Comparison of ENCODE assay signal across 23 cellular contexts in the genomic region with DNA sequence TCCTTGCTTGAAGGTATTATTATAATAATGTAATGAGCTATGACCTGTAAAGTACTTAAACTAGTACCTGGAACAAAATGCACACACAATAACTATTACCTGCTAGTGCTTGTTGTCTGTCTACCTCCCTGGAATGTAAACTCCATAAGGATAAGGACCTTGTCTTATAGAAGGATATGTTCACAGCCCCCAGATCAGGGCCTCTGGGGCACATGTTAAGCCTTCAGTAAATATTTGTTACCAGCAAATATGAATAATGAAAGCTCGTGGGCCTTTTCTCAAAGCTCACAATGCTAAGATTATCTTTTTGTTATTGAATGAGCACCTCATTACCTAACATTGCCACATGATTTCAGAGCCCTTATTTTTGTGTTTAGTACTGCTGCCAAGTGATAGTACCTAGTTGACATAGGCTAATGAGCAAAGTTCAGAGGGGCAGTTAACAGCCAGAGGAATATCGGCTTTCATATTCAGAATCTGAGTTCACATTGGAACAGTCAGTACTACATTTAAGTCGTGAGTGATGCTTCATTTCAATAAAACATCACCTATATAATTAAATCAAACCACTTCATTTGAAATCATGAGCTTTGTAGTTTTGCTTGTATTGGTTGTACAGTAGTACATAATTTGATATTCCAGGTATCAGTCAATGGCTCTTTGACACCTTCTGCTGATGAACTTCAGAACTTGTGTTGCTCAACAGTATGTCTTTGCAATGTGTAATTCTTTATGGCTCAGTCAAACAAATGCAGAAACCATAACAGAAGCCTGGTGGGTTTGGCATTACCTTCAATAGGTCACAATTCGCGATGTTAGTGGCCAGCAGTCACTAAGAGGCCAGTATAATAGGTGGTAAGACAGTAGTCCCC. TPM values are rescaled to one million over a fixed set of nuclear protein-coding genes. Genes with fewer than 3 reads are reported as not detected.
DNase-seq lines count a peak whose midpoint lies in the region; ATAC-seq, FAIRE-seq and TF ChIP-seq lines count a peak whose summit lies in the region.
"Had no signal": no experiment of that assay in that cellular context is flagged by ENCODE, and none has a peak within 500 bp of the region (broad histone marks: within the 10 kb centered on the region; RNA-seq: fewer than 3 reads in every experiment).

No MANE protein-coding gene starts in this region.

- peak overlapping the region; percentile 65 for H3K4me2 ChIP-seq in HepG2 (ENCODE audit: low read depth, low read length)

- peak overlapping the region; percentile 85 for H3K27ac ChIP-seq in HepG2 (ENCODE audit: extremely low read length, insufficient read depth, low read length)
- H3K27ac ChIP-seq: C4-2B had no signal

- BruUV-seq in Caco-2 (replicated peaks; lab: Mats Ljungman, UMichigan) (no TSS peak), HepG2 (replicated peaks; lab: Mats Ljungman, UMichigan) (no TSS peak)

- H3K27me3 ChIP-seq in Caco-2 (replicated peaks; ENCODE audit: control insufficient read depth, insufficient read depth, low read length) (no peaks in the 10 kb centered on the region), HepG2 (ENCODE audit: control insufficient read depth in 1 of 2, insufficient read depth in 2 of 2, low read length in 2 of 2) (no peaks in the 10 kb centered on the region)

- no peaks in the 10 kb centered on the region for H4K20me1 ChIP-seq in HepG2 (ENCODE audit: insufficient read depth, low read length)

- peaks cover 18% of the 10 kb centered on the region for H3K9me3 Mint-ChIP-seq in Caco-2 (ENCODE audit: unreplicated experiment)
- peaks cover 5% of the 10 kb centered on the region for H3K9me3 Mint-ChIP-seq in activated T-helper 17 cell treated with anti-CD3 and anti-CD28 coated beads, Interleukin-2, amount 50 U/mL, for 72 hours
- H3K9me3 Mint-ChIP-seq: CD4-positive, alpha-beta T cell had no signal

- 2% methylated on average over 5 of the region's 5 CpGs for WGBS in HepG2 (ENCODE audit: low lambda C conversion rate)

- H3K4me1 ChIP-seq in Caco-2 (peaks cover 15% of the 10 kb centered on the region), HepG2 (ENCODE audit: insufficient read depth, low read length) (peaks cover 59% of the 10 kb centered on the region)
- H3K4me1 ChIP-seq: HAP-1 had no signal

- no peaks in the 10 kb centered on the region for H3K36me3 Mint-ChIP-seq in Caco-2 (ENCODE audit: insufficient read depth, unreplicated experiment)
- no peaks in the 10 kb centered on the region for H3K36me3 Mint-ChIP-seq in activated T-helper 17 cell treated with anti-CD3 and anti-CD28 coated beads, Interleukin-2, amount 50 U/mL, for 72 hours (ENCODE audit: low read depth)

- TF ChIP-seq CTCF in Caco-2 (IDR thresholded peaks at IDR 0.05; ENCODE audit: insufficient read depth in 1 of 2, low read depth in 1 of 2, low read length in 1 of 2, severe bottlenecking in 1 of 2, unreplicated experiment in 1 of 2) (no peak), HepG2 (CRISPR knock-in tag; IDR thresholded peaks at IDR 0.05) (no peak)

- peak overlapping the region; percentile 53 for H3K9ac ChIP-seq in HepG2 (ENCODE audit: insufficient read depth, low read depth, low read length)

- peak in 1 of 2 experiments; percentile 73; a peak in 1 of 4 replicates for TF ChIP-seq POLR2A in HepG2 (IDR thresholded peaks at IDR 0.05; ENCODE audit: insufficient read depth in 1 of 2, low read depth in 2 of 2, low read length in 2 of 2)

- no peaks in the 10 kb centered on the region for H3K79me2 ChIP-seq in HepG2 (ENCODE audit: insufficient read depth, low read length)

- H3K4me3 ChIP-seq in Caco-2 (ENCODE audit: low read depth, low read length) (no peak overlapping the region), HepG2 (replicated peaks in 1 of 3; ENCODE audit: insufficient read depth in 1 of 3, low read depth in 2 of 3, low read length in 3 of 3) (peak overlapping the region in 2 of 3 experiments; percentile 13 to 49; a peak in 2 of 6 replicates)
- H3K4me3 ChIP-seq: GM12878, HAP-1, K562 had no signal

- FAIRE-seq in HepG2 (lab: Jason Lieb, UNC) = peak; percentile 67
- FAIRE-seq: GM12878, GM19239, K562 had no signal

- H3K9me3 ChIP-seq in Caco-2 (no peaks in the 10 kb centered on the region), HepG2 (ENCODE audit: low read length) (0 out of 2 replicates have a peak, but pooled peaks cover 10% of the 10 kb centered on the region)
- H3K9me3 ChIP-seq: HAP-1 had no signal

- CTCF ChIA-PET in Caco-2 (lab: Charles Lee) = interaction anchor here (0.7 kb wide), 1 partner anchor 12 kb away, joined by 3 read pairs; a partner anchor contains a TSS
- CTCF ChIA-PET in HepG2 (lab: Yijun Ruan, JAX; ENCODE audit: low intra/inter-chr PET ratio, low total read pairs) = no interaction called here

- no peaks in the 10 kb centered on the region for H3K4me1 Mint-ChIP-seq in Caco-2 (ENCODE audit: low read depth, unreplicated experiment)
- no peaks in the 10 kb centered on the region for H3K4me1 Mint-ChIP-seq in activated T-helper 17 cell treated with anti-CD3 and anti-CD28 coated beads, Interleukin-2, amount 50 U/mL, for 72 hours

- TF ChIP-seq EP300 in HepG2 (IDR thresholded peaks at IDR 0.05; ENCODE audit: low read depth in 2 of 2, low read length in 2 of 2) (peak; percentile 79 to 98; a peak in 3 of 4 replicates), HepG2 (CRISPR knock-in tag; IDR thresholded peaks at IDR 0.05; ENCODE audit: borderline replicate concordance) (peak; percentile 93; the same call in 1 of the 2 replicates)

- H3K27me3 Mint-ChIP-seq in Caco-2 (ENCODE audit: insufficient read depth, unreplicated experiment) = no peaks in the 10 kb centered on the region
- H3K27me3 Mint-ChIP-seq in activated T-helper 17 cell treated with anti-CD3 and anti-CD28 coated beads, Interleukin-2, amount 50 U/mL, for 72 hours = peaks cover 3% of the 10 kb centered on the region
- H3K27me3 Mint-ChIP-seq: CD4-positive, alpha-beta T cell had no signal

- H3K36me3 ChIP-seq in Caco-2 (ENCODE audit: control insufficient read depth, insufficient read depth, low read length) (no peaks in the 10 kb centered on the region), HepG2 (replicated peaks in 1 of 2; ENCODE audit: control insufficient read depth in 1 of 2, insufficient read depth in 2 of 2, low read length in 2 of 2) (no peaks in the 10 kb centered on the region)
- H3K36me3 ChIP-seq: HAP-1 had no signal

- no peak overlapping the region for H3K4me3 Mint-ChIP-seq in Caco-2 (ENCODE audit: unreplicated experiment)
- H3K4me3 Mint-ChIP-seq in activated T-helper 17 cell treated with anti-CD3 and anti-CD28 coated beads, Interleukin-2, amount 50 U/mL, for 72 hours = no peak overlapping the region
- H3K4me3 Mint-ChIP-seq: CD4-positive, alpha-beta T cell had no signal

- no peak overlapping the region for H2AFZ ChIP-seq in HepG2 (ENCODE audit: low read length)

- POLR2A ChIA-PET in Caco-2 (lab: Charles Lee) = no interaction called here
- POLR2A ChIA-PET in HepG2 (lab: Yijun Ruan, JAX) = interaction anchor here (0.6 to 9.2 kb wide), 7 partner anchors 10 to 38 kb away, joined by 3 to 175 read pairs (median 6); a partner anchor contains a TSS

- ATAC-seq in HepG2 (peak; percentile 95), GM18873 (IDR thresholded peaks at IDR 0.05; ENCODE audit: low FRiP score, unreplicated experiment) (no peak), HG03045 (IDR thresholded peaks at IDR 0.05; ENCODE audit: unreplicated experiment) (no peak)
- ATAC-seq in activated T-helper 17 cell treated with anti-CD3 and anti-CD28 coated beads, Interleukin-2, amount 50 U/mL, for 72 hours (replicated peaks) = no peak
- ATAC-seq: GM12878, K562 had no signal

- no peak for TF ChIP-seq RAD21 in HepG2 (CRISPR knock-in tag; IDR thresholded peaks at IDR 0.05)

- H3K27ac Mint-ChIP-seq in Caco-2 (ENCODE audit: unreplicated experiment) = no peak overlapping the region
- H3K27ac Mint-ChIP-seq in activated T-helper 17 cell treated with anti-CD3 and anti-CD28 coated beads, Interleukin-2, amount 50 U/mL, for 72 hours = no peak overlapping the region
- H3K27ac Mint-ChIP-seq: CD4-positive, alpha-beta T cell had no signal

- peak; percentile 51 to 54 for DNase-seq in Caco-2
- DNase-seq in DMS53 treated with DMSO at 0.1 percent for 48 hours (lab: John Stamatoyannopoulos, UW; ENCODE audit: unreplicated experiment) = peak; percentile 34
- DNase-seq in amniotic epithelial cell (ENCODE audit: low read depth) = peak; percentile 4
- peak; percentile 98 for DNase-seq in HepG2 (ENCODE audit: low spot score)
- no peak for DNase-seq in activated effector memory CD4-positive, alpha-beta T cell treated with Interleukin-2 at 50 U/mL for 16 hours
- DNase-seq: ACHN; AML-193; CD4-positive, alpha-beta T cell; DMS153; DND-41; EL; IMR-90 had no signal

- in situ Hi-C loops in HepG2 (cut with HindIII; ENCODE audit: extremely low pct_ligation_motif_present, low pct_unique_long_range_greater_than_20kb) = no loop called here

- intact Hi-C loops in Caco-2 (cut with micrococcal nuclease; ENCODE audit: unreplicated experiment) (loop anchor here (1.0 kb wide), 1 partner anchor 12 kb away; a partner anchor contains a TSS), HepG2 (cut with micrococcal nuclease; ENCODE audit: unreplicated experiment) (loop anchor here (1.0 to 2.0 kb wide), 3 partner anchors 12 to 48 kb away; a partner anchor contains a TSS)

RNA-seq across cellular contexts. Expression of a gene that starts 11.8 kb away (rescaled TPM):
- total RNA-seq in Caco-2 (2022) = 6.9 and 8.4 TPM in 2 replicates
- total RNA-seq in HepG2 (2016; rRNA removed; fragmentation: Illumina TruSeq; extraction: Trizol) = 97.8 and 104 TPM in 2 replicates
- 41.9 and 46.7 TPM in 2 replicates for total RNA-seq in HepG2 (2016; cell fraction: cytosol; rRNA removed; fragmentation: Illumina TruSeq; extraction: Trizol; ENCODE audit: low read depth)
- 92.4 and 106 TPM in 2 replicates for total RNA-seq in HepG2 (2016; cell fraction: insoluble cytoplasmic fraction; rRNA removed; fragmentation: Illumina TruSeq; extraction: Trizol)
- total RNA-seq in HepG2 (2016; cell fraction: membrane; rRNA removed; fragmentation: Illumina TruSeq; extraction: Trizol) = 60.2 and 61.3 TPM in 2 replicates
- total RNA-seq in HepG2 (2016; cell fraction: nucleus; rRNA removed; fragmentation: Illumina TruSeq; extraction: Trizol) = 91.8 and 97.0 TPM in 2 replicates
- 37.9 and 41.8 TPM in 2 replicates for polyA plus RNA-seq in HepG2 (2011; rRNA removed)
- polyA plus RNA-seq in HepG2 (2011; cell fraction: cytosol; rRNA removed) = 28.9 and 39.2 TPM in 2 replicates
- polyA plus RNA-seq in HepG2 (2011; cell fraction: nucleus; rRNA removed) = 42.3 and 58.0 TPM in 2 replicates
- 67.5 and 98.6 TPM in 2 replicates for polyA plus RNA-seq in HepG2 (2012)
- 32.8 and 42.1 TPM in 2 replicates for polyA plus RNA-seq in HepG2 (2016; cell fraction: cytosol; fragmentation: Illumina TruSeq; extraction: Trizol; ENCODE audit: low read depth)
- polyA plus RNA-seq in HepG2 (2016; cell fraction: insoluble cytoplasmic fraction; fragmentation: Illumina TruSeq; extraction: Trizol; ENCODE audit: low read depth) = 87.1 and 90.1 TPM in 2 replicates
- 46.2 and 48.8 TPM in 2 replicates for polyA plus RNA-seq in HepG2 (2016; cell fraction: membrane; fragmentation: Illumina TruSeq; extraction: Trizol; ENCODE audit: low read depth)
- polyA plus RNA-seq in HepG2 (2016; cell fraction: nucleus; fragmentation: Illumina TruSeq; extraction: Trizol; ENCODE audit: insufficient read depth, low read depth) = 109 and 122 TPM in 2 replicates
- polyA minus RNA-seq in HepG2 (2011; rRNA and poly(A)+ RNA removed; ENCODE audit: low replicate concordance) = 57.4 TPM in 1 of 2 replicates, not detected in the other
- 15.2 and 17.4 TPM in 2 replicates for polyA minus RNA-seq in HepG2 (2011; cell fraction: cytosol; rRNA and poly(A)+ RNA removed)
- 124 and 145 TPM in 2 replicates for polyA minus RNA-seq in HepG2 (2011; cell fraction: nucleus; rRNA and poly(A)+ RNA removed)
- total RNA-seq in activated T-helper 17 cell treated with anti-CD3 and anti-CD28 coated beads, Interleukin-2, amount 50 U/mL, for 72 hours = not detected
- total RNA-seq: CD4-positive, alpha-beta T cell; G401; H4; IMR-90; K562 had no signal
- polyA plus RNA-seq: BJ, GM12878, IMR-90, K562 had no signal
